Comparison of ENCODE assay signal across 8 cellular contexts in genomic region chr3:15051531-15051930, GRCh38.
DNase-seq lines count a peak whose midpoint lies in the region; ATAC-seq and FAIRE-seq lines count a peak whose summit lies in the region.

No MANE protein-coding gene starts in this region.

- FAIRE-seq in RCC 7860 (lab: Jason Lieb, UNC) = no peak

- no peak overlapping the region for H3K4me3 Mint-ChIP-seq in activated naive CD8-positive, alpha-beta T cell

- peaks cover 43% of the 10 kb centered on the region for H3K4me1 Mint-ChIP-seq in activated naive CD8-positive, alpha-beta T cell (ENCODE audit: low read depth)

- peaks cover 5% of the 10 kb centered on the region for H3K36me3 Mint-ChIP-seq in activated naive CD8-positive, alpha-beta T cell

- peak overlapping the region; percentile 34 for H3K27ac Mint-ChIP-seq in activated naive CD8-positive, alpha-beta T cell

- H3K27me3 Mint-ChIP-seq in activated naive CD8-positive, alpha-beta T cell = no peaks in the 10 kb centered on the region

- H3K9me3 Mint-ChIP-seq in activated naive CD8-positive, alpha-beta T cell (ENCODE audit: low read depth) = no peaks in the 10 kb centered on the region

- ATAC-seq in GM18873 (IDR thresholded peaks at IDR 0.05; ENCODE audit: low FRiP score, unreplicated experiment) = peak; percentile 52
- peak; percentile 54 for ATAC-seq in HG03103 (IDR thresholded peaks at IDR 0.05; ENCODE audit: low read depth, unreplicated experiment)

- DNase-seq in CMK (ENCODE audit: low read depth) (peak; percentile 18), RCC 7860 (ENCODE audit: low spot score) (peak; percentile 11), iPS DF 19.7 (ENCODE audit: low read depth, low spot score) (peak; percentile 45), NCI-H2081 treated with DMSO at 0.1 percent for 48 hours (lab: John Stamatoyannopoulos, UW) (no peak)
- DNase-seq in stimulated activated CD4-positive, alpha-beta T cell treated with anti-CD3 and anti-CD28 coated beads, TNF-alpha, amount 100 ng/mL, for 4 hours (ENCODE audit: low read depth in 3 of 3) = peak in 2 of 3 experiments; percentile 9 to 22
